In genomic region chr1:196951711-196952394, GRCh38 we compare ENCODE assay signal across 16 cellular contexts. TPM values are rescaled to one million over a fixed set of nuclear protein-coding genes. Genes with fewer than 3 reads are reported as not detected.
DNase-seq lines count a peak whose midpoint lies in the region; ATAC-seq and TF ChIP-seq lines count a peak whose summit lies in the region.
"Had no signal": no experiment of that assay in that cellular context is flagged by ENCODE, and none has a peak within 500 bp of the region (broad histone marks: within the 10 kb centered on the region; RNA-seq: fewer than 3 reads in every experiment).

No MANE protein-coding gene starts in this region.

- no peaks in the 10 kb centered on the region for H3K27me3 Mint-ChIP-seq in natural killer cell treated with Interleukin-12 subunit alpha and Interleukin-12 subunit beta and Interleukin-15 and Interleukin-18, amount 100 ng/mL, for 72 hours
- H3K27me3 Mint-ChIP-seq: activated B cell treated with CpG ODN at 0.5 μM for 24 hours had no signal

- no peaks in the 10 kb centered on the region for H3K9me3 ChIP-seq in thyroid gland
- H3K9me3 ChIP-seq: gastrocnemius medialis, left lung had no signal

- no peak overlapping the region for H3K4me3 ChIP-seq in thyroid gland (replicated peaks in 1 of 3)
- H3K4me3 ChIP-seq: gastrocnemius medialis, left lung had no signal

- no peak for TF ChIP-seq CTCF in thyroid gland (IDR thresholded peaks at IDR 0.05)

- peak; percentile 82 for ATAC-seq in GM19397 (IDR thresholded peaks at IDR 0.05; ENCODE audit: unreplicated experiment)
- ATAC-seq in HG02798 (IDR thresholded peaks at IDR 0.05; ENCODE audit: poor library complexity, unreplicated experiment): peak; percentile 91
- ATAC-seq in HG03521 (IDR thresholded peaks at IDR 0.05; ENCODE audit: unreplicated experiment): peak; percentile 83
- ATAC-seq in natural killer cell treated with Interleukin-12 subunit alpha and Interleukin-12 subunit beta and Interleukin-15 and Interleukin-18, amount 100 ng/mL, for 72 hours: no peak
- no peak for ATAC-seq in stimulated activated naive CD8-positive, alpha-beta T cell treated with anti-CD3 and anti-CD28 coated beads, Interleukin-15, Interleukin-2, amounts not matched to agents 100 U/mL and 50 U/mL, for 24 hours
- ATAC-seq: gastrocnemius medialis, left lung had no signal

- no peaks in the 10 kb centered on the region for H3K4me1 Mint-ChIP-seq in natural killer cell treated with Interleukin-12 subunit alpha and Interleukin-12 subunit beta and Interleukin-15 and Interleukin-18, amount 100 ng/mL, for 72 hours (ENCODE audit: low read depth in 2 of 2)
- H3K4me1 Mint-ChIP-seq: activated B cell treated with CpG ODN at 0.5 μM for 24 hours had no signal

- DNase-seq in COLO829 (ENCODE audit: low spot score) (peak; percentile 38), KG1 (lab: John Stamatoyannopoulos, UW) (no peak), thyroid gland (no peak)
- DNase-seq in natural killer cell treated with Interleukin-12 subunit alpha and Interleukin-12 subunit beta and Interleukin-15 and Interleukin-18, amount 100 ng/mL, for 72 hours (ENCODE audit: low spot score): no peak
- DNase-seq in stimulated activated naive CD8-positive, alpha-beta T cell treated with anti-CD3 and anti-CD28 coated beads, Interleukin-15, Interleukin-2, amounts not matched to agents 100 U/mL and 50 U/mL, for 24 hours: no peak
- DNase-seq: activated B cell treated with CpG ODN at 0.5 μM for 24 hours; central memory CD4-positive, alpha-beta T cell; gastrocnemius medialis; left lung; NCI-H187; trophoblast cell had no signal

- no peak for TF ChIP-seq POLR2A in thyroid gland (IDR thresholded peaks at IDR 0.05)

- H3K4me3 Mint-ChIP-seq in natural killer cell treated with Interleukin-12 subunit alpha and Interleukin-12 subunit beta and Interleukin-15 and Interleukin-18, amount 100 ng/mL, for 72 hours: no peak overlapping the region
- H3K4me3 Mint-ChIP-seq: activated B cell treated with CpG ODN at 0.5 μM for 24 hours had no signal

- H3K36me3 Mint-ChIP-seq in natural killer cell treated with Interleukin-12 subunit alpha and Interleukin-12 subunit beta and Interleukin-15 and Interleukin-18, amount 100 ng/mL, for 72 hours: no peaks in the 10 kb centered on the region

- H3K4me1 ChIP-seq in thyroid gland: no peaks in the 10 kb centered on the region
- H3K4me1 ChIP-seq: gastrocnemius medialis, left lung had no signal

- H3K27ac Mint-ChIP-seq in natural killer cell treated with Interleukin-12 subunit alpha and Interleukin-12 subunit beta and Interleukin-15 and Interleukin-18, amount 100 ng/mL, for 72 hours: no peak overlapping the region
- H3K27ac Mint-ChIP-seq: activated B cell treated with CpG ODN at 0.5 μM for 24 hours; activated T-helper 2 cell treated with anti-CD3 and anti-CD28 coated beads, Interferon-gamma antibody, Interleukin-2, Interleukin-4, amounts not matched to agents 10 μg/mL and 5 μg/mL and 100 μg/mL, durations not matched to agents 14 hours and 24 hours and 36 hours had no signal

- H3K36me3 ChIP-seq in thyroid gland: no peaks in the 10 kb centered on the region
- H3K36me3 ChIP-seq: gastrocnemius medialis, left lung had no signal

- no peaks in the 10 kb centered on the region for H3K27me3 ChIP-seq in thyroid gland
- H3K27me3 ChIP-seq: gastrocnemius medialis, left lung had no signal

- H3K9me3 Mint-ChIP-seq in natural killer cell treated with Interleukin-12 subunit alpha and Interleukin-12 subunit beta and Interleukin-15 and Interleukin-18, amount 100 ng/mL, for 72 hours: peaks cover 8% of the 10 kb centered on the region
- H3K9me3 Mint-ChIP-seq: activated B cell treated with CpG ODN at 0.5 μM for 24 hours; activated T-helper 2 cell treated with anti-CD3 and anti-CD28 coated beads, Interferon-gamma antibody, Interleukin-2, Interleukin-4, amounts not matched to agents 10 μg/mL and 5 μg/mL and 100 μg/mL, durations not matched to agents 14 hours and 24 hours and 36 hours had no signal

- 79 to 80% methylated on average over 2 of the region's 2 CpGs for WGBS in thyroid gland, 2 donors

- intact Hi-C loops in thyroid gland (cut with DNase I): no loop called here

- H3K27ac ChIP-seq in thyroid gland: no peak overlapping the region
- H3K27ac ChIP-seq: gastrocnemius medialis, left lung, RWPE1 had no signal

RNA-seq across cellular contexts. Expression of gene CFHR2, which starts 8.3 kb away (rescaled TPM):
- total RNA-seq in natural killer cell treated with Interleukin-12 subunit alpha and Interleukin-12 subunit beta and Interleukin-15 and Interleukin-18, amount 100 ng/mL, for 72 hours: not detected
- not detected for total RNA-seq in thyroid gland
- total RNA-seq: activated B cell treated with CpG ODN at 0.5 μM for 24 hours; activated T-helper 2 cell treated with anti-CD3 and anti-CD28 coated beads, Interferon-gamma antibody, Interleukin-2, Interleukin-4, amounts not matched to agents 10 μg/mL and 5 μg/mL and 100 μg/mL, durations not matched to agents 14 hours and 24 hours and 36 hours; left lung had no signal

RNA-seq across cellular contexts. Expression of gene CFHR5, which starts 25.5 kb away (rescaled TPM):
- total RNA-seq in natural killer cell treated with Interleukin-12 subunit alpha and Interleukin-12 subunit beta and Interleukin-15 and Interleukin-18, amount 100 ng/mL, for 72 hours: not detected
- total RNA-seq in thyroid gland: not detected
- total RNA-seq: activated B cell treated with CpG ODN at 0.5 μM for 24 hours; activated T-helper 2 cell treated with anti-CD3 and anti-CD28 coated beads, Interferon-gamma antibody, Interleukin-2, Interleukin-4, amounts not matched to agents 10 μg/mL and 5 μg/mL and 100 μg/mL, durations not matched to agents 14 hours and 24 hours and 36 hours; gastrocnemius medialis; left lung had no signal

Comparison
In these comparisons a context has a peak if more than half of its experiments do, and no peak if none do; other contexts are left out.
1. ATAC-seq: peak in GM19397 (single experiment), HG02798 (single experiment) and HG03521 (single experiment); none in natural killer cell treated with Interleukin-12 subunit alpha and Interleukin-12 subunit beta and Interleukin-15 and Interleukin-18, amount 100 ng/mL, for 72 hours (0 of 2) and stimulated activated naive CD8-positive, alpha-beta T cell treated with anti-CD3 and anti-CD28 coated beads, Interleukin-15, Interleukin-2, amounts not matched to agents 100 U/mL and 50 U/mL, for 24 hours (single experiment).